ENCODE assay signal across 17 cellular contexts in the genomic region with DNA sequence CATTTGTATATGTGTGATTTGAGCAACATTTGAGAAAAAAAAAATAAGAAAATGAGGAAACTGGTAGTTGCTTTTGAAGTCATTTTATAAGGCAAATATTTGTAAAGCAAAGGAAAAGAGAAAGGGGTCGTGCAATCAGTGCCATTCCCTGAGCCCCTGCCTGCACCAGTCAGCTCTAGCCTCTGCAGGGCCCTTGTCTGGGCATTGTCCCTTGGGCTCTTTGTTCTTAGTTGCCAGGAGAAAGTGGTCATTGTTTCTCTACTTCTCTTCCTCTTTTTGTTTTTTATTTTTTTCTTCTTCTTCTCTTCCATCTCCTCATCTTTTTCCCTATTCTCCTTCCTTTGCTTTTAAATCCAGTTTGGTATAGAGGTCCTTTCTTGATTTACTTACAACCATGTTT.
A peak's percentile ranks its signal among the peaks of the same experiment; 100 is the strongest.
DNase-seq lines count a peak whose midpoint lies in the region; ATAC-seq and TF ChIP-seq lines count a peak whose summit lies in the region.
"Had no signal": no experiment of that assay in that cellular context is flagged by ENCODE, and none has a peak within 500 bp of the region (broad histone marks: within the 10 kb centered on the region; RNA-seq: fewer than 3 reads in every experiment).

No MANE protein-coding gene starts in this region.

- no peak for ATAC-seq in stimulated activated memory B cell treated with anti-CD40 and anti-IgM and Interleukin-4, amounts not matched to agents 10 μg/mL and 1 μg/mL and 100 μg/mL, for 72 hours
- ATAC-seq in GM19035 (IDR thresholded peaks at IDR 0.05; ENCODE audit: unreplicated experiment), result no peak
- ATAC-seq: HepG2 had no signal

- H3K4me3 ChIP-seq in mammary epithelial cell (replicated peaks in 1 of 3; ENCODE audit: insufficient read depth in 1 of 3, low read depth in 2 of 3, low read length in 3 of 3), result no peak overlapping the region

- in situ Hi-C loops in mammary epithelial cell (cut with MboI; ENCODE audit: low sequenced_read_pairs in 2 of 2), result no loop called here

- dilution Hi-C loops in mammary epithelial cell (cut with HindIII; ENCODE audit: low sequenced_read_pairs), result no loop called here

- H3K4me2 ChIP-seq in mammary epithelial cell (ENCODE audit: insufficient read depth, low read depth, low read length), result no peak overlapping the region

- H2AFZ ChIP-seq in mammary epithelial cell (ENCODE audit: low read depth, low read length), result peak overlapping the region; percentile 8

- H3K27ac ChIP-seq in mammary epithelial cell (ENCODE audit: insufficient read depth, low read depth, low read length), result no peak overlapping the region

- no peaks in the 10 kb centered on the region for H3K4me1 Mint-ChIP-seq in MCF 10A (ENCODE audit: insufficient read depth, unreplicated experiment)
- H3K4me1 Mint-ChIP-seq in stimulated activated memory B cell treated with anti-CD40 and anti-IgM and Interleukin-4, amounts not matched to agents 10 μg/mL and 1 μg/mL and 100 μg/mL, for 72 hours, result peaks cover 16% of the 10 kb centered on the region

- H3K4me3 Mint-ChIP-seq in MCF 10A (ENCODE audit: unreplicated experiment), result no peak overlapping the region
- H3K4me3 Mint-ChIP-seq in stimulated activated memory B cell treated with anti-CD40 and anti-IgM and Interleukin-4, amounts not matched to agents 10 μg/mL and 1 μg/mL and 100 μg/mL, for 72 hours, result no peak overlapping the region
- H3K4me3 Mint-ChIP-seq: B cell; CD4-positive, alpha-beta T cell; H9 had no signal

- H3K79me2 ChIP-seq in mammary epithelial cell (ENCODE audit: insufficient read depth, low read length), result no peaks in the 10 kb centered on the region

- no peaks in the 10 kb centered on the region for H3K4me1 ChIP-seq in mammary epithelial cell (ENCODE audit: insufficient read depth, low read length)

- no peaks in the 10 kb centered on the region for H3K36me3 Mint-ChIP-seq in MCF 10A (ENCODE audit: insufficient read depth, unreplicated experiment)
- no peaks in the 10 kb centered on the region for H3K36me3 Mint-ChIP-seq in stimulated activated memory B cell treated with anti-CD40 and anti-IgM and Interleukin-4, amounts not matched to agents 10 μg/mL and 1 μg/mL and 100 μg/mL, for 72 hours

- TF ChIP-seq CTCF in mammary epithelial cell (conservative IDR thresholded peaks at IDR 0.05 in 1 of 2, IDR thresholded peaks at IDR 0.05 in 1 of 2; ENCODE audit: extremely low read depth in 1 of 2, insufficient read depth in 1 of 2, low read depth in 1 of 2, low read length in 2 of 2) (no peak), MCF 10A (IDR thresholded peaks at IDR 0.05; ENCODE audit: unreplicated experiment) (no peak)

- CTCF ChIA-PET in mammary epithelial cell (lab: Charles Lee; ENCODE audit: low non-redundant PET), result no interaction called here
- CTCF ChIA-PET in MCF 10A (lab: Yijun Ruan, JAX), result no interaction called here

- no peak overlapping the region for H3K9ac ChIP-seq in mammary epithelial cell (ENCODE audit: insufficient read depth, low read length)

- no peaks in the 10 kb centered on the region for H3K9me3 Mint-ChIP-seq in MCF 10A (ENCODE audit: unreplicated experiment)
- no peaks in the 10 kb centered on the region for H3K9me3 Mint-ChIP-seq in stimulated activated memory B cell treated with anti-CD40 and anti-IgM and Interleukin-4, amounts not matched to agents 10 μg/mL and 1 μg/mL and 100 μg/mL, for 72 hours
- H3K9me3 Mint-ChIP-seq: H9 had no signal

- DNase-seq in mammary epithelial cell, result no peak
- no peak for DNase-seq in MCF 10A (ENCODE audit: unreplicated experiment)
- DNase-seq in medulla oblongata (ENCODE audit: extremely low spot score), result peak; percentile 55
- DNase-seq in NCI-H2171 (lab: John Stamatoyannopoulos, UW), result no peak
- DNase-seq in dedifferentiated amniotic fluid mesenchymal stem cell (ENCODE audit: extremely low spot score), result no peak
- DNase-seq: 8988T; ACHN; C1 segment of cervical spinal cord; Calu3; CD4-positive, alpha-beta T cell; DMS 273 treated with DMSO at 0.1 percent for 48 hours; GOT3; H9 had no signal

- H4K20me1 ChIP-seq in mammary epithelial cell (ENCODE audit: insufficient read depth, low read length), result no peaks in the 10 kb centered on the region

- WGBS in mammary epithelial cell (ENCODE audit: low coverage, missing lambda C conversion rate), result 100% methylated on average over 1 of the region's 1 CpG

- intact Hi-C loops in mammary epithelial cell (cut with micrococcal nuclease) (no loop called here), MCF 10A (cut with micrococcal nuclease) (no loop called here)

- H3K27ac Mint-ChIP-seq in MCF 10A (ENCODE audit: low read depth, unreplicated experiment), result no peak overlapping the region
- peak overlapping the region; percentile 53 for H3K27ac Mint-ChIP-seq in stimulated activated memory B cell treated with anti-CD40 and anti-IgM and Interleukin-4, amounts not matched to agents 10 μg/mL and 1 μg/mL and 100 μg/mL, for 72 hours
- H3K27ac Mint-ChIP-seq: B cell; CD4-positive, alpha-beta T cell had no signal

- H3K27me3 ChIP-seq in mammary epithelial cell (ENCODE audit: insufficient read depth, low read length), result no peaks in the 10 kb centered on the region

- BruUV-seq in mammary epithelial cell (replicated peaks; lab: Mats Ljungman, UMichigan) (no TSS peak), MCF 10A (replicated peaks; lab: Mats Ljungman, UMichigan) (no TSS peak)

- POLR2A ChIA-PET in MCF 10A (lab: Yijun Ruan, JAX), result no interaction called here

- no peaks in the 10 kb centered on the region for H3K9me3 ChIP-seq in mammary epithelial cell (replicated peaks; ENCODE audit: insufficient read depth, low read length)

- no peaks in the 10 kb centered on the region for H3K27me3 Mint-ChIP-seq in MCF 10A (ENCODE audit: insufficient read depth, unreplicated experiment)
- no peaks in the 10 kb centered on the region for H3K27me3 Mint-ChIP-seq in stimulated activated memory B cell treated with anti-CD40 and anti-IgM and Interleukin-4, amounts not matched to agents 10 μg/mL and 1 μg/mL and 100 μg/mL, for 72 hours
- H3K27me3 Mint-ChIP-seq: B cell; CD4-positive, alpha-beta T cell had no signal

- H3K36me3 ChIP-seq in mammary epithelial cell (ENCODE audit: insufficient read depth, low read length), result no peaks in the 10 kb centered on the region
